In genomic region chr14:95460647-95461478, GRCh38 we compare ENCODE assay signal across 9 cellular contexts. TPM values are rescaled to one million over a fixed set of nuclear protein-coding genes. Genes with fewer than 3 reads are reported as not detected.
DNase-seq lines count a peak whose midpoint lies in the region; ATAC-seq and TF ChIP-seq lines count a peak whose summit lies in the region.
"Had no signal": no experiment of that assay in that cellular context is flagged by ENCODE, and none has a peak within 500 bp of the region (broad histone marks: within the 10 kb centered on the region; RNA-seq: fewer than 3 reads in every experiment).

No MANE protein-coding gene starts in this region.

- DNase-seq in Daoy (ENCODE audit: low read depth), result peak; percentile 94
- DNase-seq in NCI-H2107 (lab: John Stamatoyannopoulos, UW), result peak; percentile 95
- no peak for DNase-seq in naive thymus-derived CD4-positive, alpha-beta T cell
- no peak for DNase-seq in GM10266 (ENCODE audit: extremely low spot score)
- no peak for DNase-seq in stimulated activated naive B cell treated with anti-CD40 and anti-IgM and Interleukin-4, amounts not matched to agents 10 μg/mL and 1 μg/mL and 100 μg/mL, for 72 hours

- H3K27ac ChIP-seq in cingulate gyrus (ENCODE audit: low read depth, low read length), result peak overlapping the region; percentile 94
- H3K27ac ChIP-seq in naive thymus-derived CD4-positive, alpha-beta T cell (ENCODE audit: low read depth, low read length), result peak overlapping the region; percentile 85

- H3K4me1 ChIP-seq in naive thymus-derived CD4-positive, alpha-beta T cell (ENCODE audit: control insufficient read depth in 2 of 2, insufficient read depth in 2 of 2, low read length in 2 of 2), result peaks cover 43 to 50% of the 10 kb centered on the region in 2 donors

- no peak for TF ChIP-seq CTCF in GM10266 (IDR thresholded peaks at IDR 0.05; ENCODE audit: control insufficient read depth, insufficient read depth, low read depth, missing control alignments)

- intact Hi-C loops in naive thymus-derived CD4-positive, alpha-beta T cell (cut with micrococcal nuclease), result loop anchor here in 1 of 2 donors (5.0 kb wide), 1 partner anchor 71 kb away; no protein-coding TSS in a partner anchor

- peaks cover 0 to 9% (median 3%) of the 10 kb centered on the region in 3 experiments for H3K36me3 ChIP-seq in naive thymus-derived CD4-positive, alpha-beta T cell (ENCODE audit: control insufficient read depth in 2 of 3, insufficient read depth in 3 of 3, low read length in 3 of 3)

- H3K4me3 Mint-ChIP-seq in naive thymus-derived CD4-positive, alpha-beta T cell, result peak overlapping the region in 6 of 10 donors; percentile 25 to 86 (median 34)
- peak overlapping the region in 1 of 2 donors; percentile 21 for H3K4me3 Mint-ChIP-seq in stimulated activated naive B cell treated with anti-CD40 and anti-IgM and Interleukin-4, amounts not matched to agents 10 μg/mL and 1 μg/mL and 100 μg/mL, for 72 hours

- peaks cover 0 to 3% (median 0%) of the 10 kb centered on the region in 11 donors for H3K9me3 Mint-ChIP-seq in naive thymus-derived CD4-positive, alpha-beta T cell
- no peaks in the 10 kb centered on the region for H3K9me3 Mint-ChIP-seq in stimulated activated naive B cell treated with anti-CD40 and anti-IgM and Interleukin-4, amounts not matched to agents 10 μg/mL and 1 μg/mL and 100 μg/mL, for 72 hours

- POLR2A ChIA-PET in naive thymus-derived CD4-positive, alpha-beta T cell (lab: Charles Lee), result interaction anchor here (0.6 to 10.2 kb wide), 4 partner anchors 10 to 60 kb away, joined by 3 to 255 read pairs (median 9); partner anchors contain the start of gene SYNE3

- H3K4me1 Mint-ChIP-seq in naive thymus-derived CD4-positive, alpha-beta T cell, result peaks cover 38 to 77% (median 70%) of the 10 kb centered on the region in 7 donors
- H3K4me1 Mint-ChIP-seq in stimulated activated naive B cell treated with anti-CD40 and anti-IgM and Interleukin-4, amounts not matched to agents 10 μg/mL and 1 μg/mL and 100 μg/mL, for 72 hours, result peaks cover 49 to 69% of the 10 kb centered on the region in 2 donors

- peaks cover 11 to 33% (median 28%) of the 10 kb centered on the region in 5 donors for H3K36me3 Mint-ChIP-seq in naive thymus-derived CD4-positive, alpha-beta T cell
- peaks cover 47 to 72% of the 10 kb centered on the region in 2 donors for H3K36me3 Mint-ChIP-seq in stimulated activated naive B cell treated with anti-CD40 and anti-IgM and Interleukin-4, amounts not matched to agents 10 μg/mL and 1 μg/mL and 100 μg/mL, for 72 hours

- H3K27ac Mint-ChIP-seq in naive thymus-derived CD4-positive, alpha-beta T cell, result peak overlapping the region in 8 of 9 donors; percentile 95 to 100 (median 99)
- H3K27ac Mint-ChIP-seq in stimulated activated naive B cell treated with anti-CD40 and anti-IgM and Interleukin-4, amounts not matched to agents 10 μg/mL and 1 μg/mL and 100 μg/mL, for 72 hours, result no peak overlapping the region

- CTCF ChIA-PET in naive thymus-derived CD4-positive, alpha-beta T cell (lab: Charles Lee), result interaction anchor here (1.1 to 10.2 kb wide), 2 partner anchors 17 to 68 kb away, joined by 3 to 80 read pairs; no protein-coding TSS in a partner anchor

- H3K9me3 ChIP-seq in naive thymus-derived CD4-positive, alpha-beta T cell (ENCODE audit: control insufficient read depth in 2 of 3, low read length in 3 of 3), result no peaks in the 10 kb centered on the region

- H3K4me3 ChIP-seq in naive thymus-derived CD4-positive, alpha-beta T cell (ENCODE audit: low read length), result no peak overlapping the region
- H3K4me3 ChIP-seq: K562 had no signal

- H3K27me3 Mint-ChIP-seq in naive thymus-derived CD4-positive, alpha-beta T cell, result no peaks in the 10 kb centered on the region
- H3K27me3 Mint-ChIP-seq in stimulated activated naive B cell treated with anti-CD40 and anti-IgM and Interleukin-4, amounts not matched to agents 10 μg/mL and 1 μg/mL and 100 μg/mL, for 72 hours, result no peaks in the 10 kb centered on the region

- H3K27me3 ChIP-seq in naive thymus-derived CD4-positive, alpha-beta T cell (ENCODE audit: control insufficient read depth in 2 of 2, insufficient read depth in 2 of 2, low read length in 2 of 2), result no peaks in the 10 kb centered on the region

- ATAC-seq in naive thymus-derived CD4-positive, alpha-beta T cell, result no peak
- ATAC-seq in GM21381 (IDR thresholded peaks at IDR 0.05; ENCODE audit: unreplicated experiment) (no peak), HG03196 (IDR thresholded peaks at IDR 0.05; ENCODE audit: unreplicated experiment) (no peak)
- ATAC-seq in stimulated activated naive B cell treated with anti-CD40 and anti-IgM and Interleukin-4, amounts not matched to agents 10 μg/mL and 1 μg/mL and 100 μg/mL, for 72 hours (replicated peaks), result no peak
- ATAC-seq: K562 had no signal

RNA-seq across cellular contexts. Expression of gene SYNE3, which starts 55.6 kb away (rescaled TPM):
- 0.54 and 1.5 TPM in 2 replicates for total RNA-seq in Daoy (2014; rRNA removed; shearing (Covaris generic))
- total RNA-seq in naive thymus-derived CD4-positive, alpha-beta T cell, result 10 to 100 TPM; 46.7 to 83.9 (median 52.5) TPM
- polyA plus RNA-seq in naive thymus-derived CD4-positive, alpha-beta T cell, result 1 to 10 TPM; 6.8 to 7.0 TPM

Comparison
In these comparisons a context has a peak if more than half of its experiments do, and no peak if none do; other contexts are left out.
1. DNase-seq: peak in Daoy (single experiment) and NCI-H2107 (single experiment); none in naive thymus-derived CD4-positive, alpha-beta T cell (0 of 9), GM10266 (single experiment) and stimulated activated naive B cell treated with anti-CD40 and anti-IgM and Interleukin-4, amounts not matched to agents 10 μg/mL and 1 μg/mL and 100 μg/mL, for 72 hours (single experiment).
2. RNA of gene SYNE3, which starts 55.6 kb away (total RNA-seq): 46.7 to 83.9 TPM in naive thymus-derived CD4-positive, alpha-beta T cell; 0.54 to 1.5 TPM in Daoy; every median in the first group is over 10 times any median in the second.